ENCODE assay signal across 19 cellular contexts in genomic region chr6:156717542-156717941, GRCh38. TPM values are rescaled to one million over a fixed set of nuclear protein-coding genes. Genes with fewer than 3 reads are reported as not detected.
DNase-seq lines count a peak whose midpoint lies in the region; ATAC-seq, FAIRE-seq and TF ChIP-seq lines count a peak whose summit lies in the region.
"Had no signal": no experiment of that assay in that cellular context is flagged by ENCODE, and none has a peak within 500 bp of the region (broad histone marks: within the 10 kb centered on the region; RNA-seq: fewer than 3 reads in every experiment).

No MANE protein-coding gene starts in this region.

- no peak overlapping the region for H3K4me3 ChIP-seq in K562
- H3K4me3 ChIP-seq: BLaER1, GM23338 had no signal

- DNase-seq in NCI-H2171 treated with DMSO at 0.1 percent for 48 hours (lab: John Stamatoyannopoulos, UW), result peak; percentile 9
- DNase-seq in NCI-H2171 (lab: John Stamatoyannopoulos, UW), result no peak
- DNase-seq in K562 (ENCODE audit: extremely low read depth in 1 of 4, low spot score in 3 of 4), result peak in 1 of 4 experiments; percentile 41
- no peak for DNase-seq in type B pancreatic cell (ENCODE audit: extremely low spot score, unreplicated experiment)
- DNase-seq in ecto neural progenitor cell (ENCODE audit: low spot score), result no peak
- DNase-seq in NCI-H345 treated with DMSO at 0.1 percent for 48 hours (lab: John Stamatoyannopoulos, UW; ENCODE audit: unreplicated experiment), result no peak
- DNase-seq: 8988T; CD8-positive, alpha-beta T cell; COR-L47; DMS79 treated with DMSO at 0.1 percent for 48 hours; GF-D8; HCEC 1CT had no signal

- no peaks in the 10 kb centered on the region for H3K36me3 ChIP-seq in K562 (ENCODE audit: control insufficient read depth, insufficient read depth, low read length)
- H3K36me3 ChIP-seq: BLaER1 had no signal

- TF ChIP-seq RAD21 in K562 (CRISPR knock-in tag; conservative IDR thresholded peaks at IDR 0.05 in 1 of 2, IDR thresholded peaks at IDR 0.05 in 1 of 2), result no peak

- H3K27me3 ChIP-seq in K562 (ENCODE audit: control insufficient read depth in 2 of 2, insufficient read depth in 2 of 2, low read length in 2 of 2), result no peaks in the 10 kb centered on the region
- H3K27me3 ChIP-seq: BLaER1 had no signal

- TF ChIP-seq EP300 in K562 (IDR thresholded peaks at IDR 0.05; ENCODE audit: low read length), result no peak

- TF ChIP-seq CTCF in K562 (IDR thresholded peaks at IDR 0.05 in 2 of 3, conservative IDR thresholded peaks at IDR 0.05 in 1 of 3; ENCODE audit: insufficient read depth in 2 of 3, low read depth in 1 of 3, low read length in 3 of 3) (no peak), type B pancreatic cell (conservative IDR thresholded peaks at IDR 0.05) (no peak)

- H4K20me1 ChIP-seq in K562 (replicated peaks; ENCODE audit: control insufficient read depth, insufficient read depth, low read length), result no peaks in the 10 kb centered on the region
- H4K20me1 ChIP-seq: BLaER1 had no signal

- H3K79me2 ChIP-seq in K562 (ENCODE audit: control insufficient read depth, insufficient read depth, low read length), result no peaks in the 10 kb centered on the region

- H3K27me3 Mint-ChIP-seq in IgD-negative memory B cell (no peaks in the 10 kb centered on the region), type B pancreatic cell (no peaks in the 10 kb centered on the region)

- ATAC-seq in K562 (no peak), HG03521 (IDR thresholded peaks at IDR 0.05; ENCODE audit: unreplicated experiment) (no peak)
- ATAC-seq: CD8-positive, alpha-beta T cell; GM23338 had no signal

- no TSS peak for BruUV-seq in K562 (replicated peaks; lab: Mats Ljungman, UMichigan)

- peak overlapping the region in 2 of 4 donors; percentile 33 to 68 for H3K4me3 Mint-ChIP-seq in IgD-negative memory B cell
- H3K4me3 Mint-ChIP-seq in type B pancreatic cell, result no peak overlapping the region
- H3K4me3 Mint-ChIP-seq: CD14-positive monocyte; CD8-positive, alpha-beta T cell; GM23338 had no signal

- no peak overlapping the region for H3K4me2 ChIP-seq in K562 (ENCODE audit: insufficient read depth, low read length)
- H3K4me2 ChIP-seq: BLaER1, GM23338 had no signal

- no peaks in the 10 kb centered on the region for H3K9me1 ChIP-seq in K562 (ENCODE audit: control insufficient read depth, insufficient read depth, low read length)

- CTCF ChIA-PET in K562 (lab: Yijun Ruan, JAX; ENCODE audit: low intra/inter-chr PET ratio), result no interaction called here

- peak overlapping the region in 1 of 2 experiments; percentile 30; a peak in 1 of 4 replicates for H3K9ac ChIP-seq in K562 (ENCODE audit: insufficient read depth in 1 of 2, low read depth in 2 of 2, low read length in 2 of 2)
- H3K9ac ChIP-seq: BLaER1 had no signal

- WGBS in K562 (ENCODE audit: insufficient coverage, low coverage, missing lambda C conversion rate), result 54% methylated on average over 5 of the region's 5 CpGs

- H3K4me1 Mint-ChIP-seq in IgD-negative memory B cell, result peaks cover 27 to 37% (median 33%) of the 10 kb centered on the region in 3 donors
- peaks cover 17% of the 10 kb centered on the region for H3K4me1 Mint-ChIP-seq in type B pancreatic cell (ENCODE audit: unreplicated experiment)

- peak overlapping the region; percentile 99 for H2AFZ ChIP-seq in K562 (ENCODE audit: low read depth, low read length)
- H2AFZ ChIP-seq: GM23338 had no signal

- in situ Hi-C loops in K562 (cut with MboI), result no loop called here

- H3K9me3 Mint-ChIP-seq in IgD-negative memory B cell (no peaks in the 10 kb centered on the region), type B pancreatic cell (no peaks in the 10 kb centered on the region)
- H3K9me3 Mint-ChIP-seq: CD8-positive, alpha-beta T cell had no signal

- no peak for FAIRE-seq in K562 (lab: Jason Lieb, UNC)
- FAIRE-seq: D721Med, H54 had no signal

- no peak for TF ChIP-seq POLR2A in K562 (conservative IDR thresholded peaks at IDR 0.05)

- no peak overlapping the region for H3K27ac ChIP-seq in K562 (ENCODE audit: extremely low read depth, low read depth, low read length)
- H3K27ac ChIP-seq: BLaER1 had no signal

- peaks cover 33% of the 10 kb centered on the region in 2 experiments for H3K4me1 ChIP-seq in K562 (replicated peaks in 1 of 2; ENCODE audit: control insufficient read depth in 2 of 2, insufficient read depth in 2 of 2, low read length in 2 of 2)

- intact Hi-C loops in K562 (cut with micrococcal nuclease), result no loop called here

- POLR2A ChIA-PET in K562 (lab: Yijun Ruan, JAX), result interaction anchor here (0.9 to 1.2 kb wide), 3 partner anchors 10 to 18 kb away, joined by 3 read pairs; no protein-coding TSS in a partner anchor

- H3K27ac Mint-ChIP-seq in IgD-negative memory B cell (peak overlapping the region in 2 of 3 donors; percentile 69 to 91), type B pancreatic cell (peak overlapping the region; percentile 2)
- H3K27ac Mint-ChIP-seq: CD14-positive monocyte; CD8-positive, alpha-beta T cell; GM23338 had no signal

- no peaks in the 10 kb centered on the region for H3K36me3 Mint-ChIP-seq in IgD-negative memory B cell
- H3K36me3 Mint-ChIP-seq in type B pancreatic cell, result no peaks in the 10 kb centered on the region

- no peaks in the 10 kb centered on the region; the same call in 1 of the 2 replicates for H3K9me3 ChIP-seq in K562 (replicated peaks; ENCODE audit: control insufficient read depth, insufficient read depth, low read depth, low read length)
- H3K9me3 ChIP-seq: BLaER1 had no signal

TF ChIP-seq in K562, 482 proteins besides CTCF, POLR2A, EP300 and RAD21 (continues in another document):
- TF ChIP-seq CBFA2T2 (conservative IDR thresholded peaks at IDR 0.05) (peak; percentile 5; the same call in 1 of the 2 replicates), DNMT1 (IDR thresholded peaks at IDR 0.05) (no peak), ETV5 (CRISPR knock-in tag; IDR thresholded peaks at IDR 0.05; ENCODE audit: low read depth) (0 out of 2 replicates have a peak, but pooled peaks have one; percentile 31), UBTF (IDR thresholded peaks at IDR 0.05; ENCODE audit: borderline replicate concordance in 1 of 2, low read depth in 2 of 2, low read length in 2 of 2) (0 out of 4 replicates have a peak, but pooled peaks of 1 of the 2 experiments have one; percentile 27), FOSL1 (tag; conservative IDR thresholded peaks at IDR 0.05) (peak; percentile 51; the same call in 1 of the 2 replicates), NR2F6 (CRISPR knock-in tag; IDR thresholded peaks at IDR 0.05) (no peak), SIRT6 (IDR thresholded peaks at IDR 0.05; ENCODE audit: low read depth, low read length) (no peak), NFE2L1 (tag; IDR thresholded peaks at IDR 0.05; ENCODE audit: borderline replicate concordance, low read depth) (no peak), HNRNPH1 (optimal IDR thresholded peaks at IDR 0.05; ENCODE audit: low read depth, low read length) (no peak), ZNF511 (CRISPR knock-in tag; IDR thresholded peaks at IDR 0.05) (no peak), SMAD2 (IDR thresholded peaks at IDR 0.05; ENCODE audit: low read depth, low read length) (no peak), FOXJ2 (tag; IDR thresholded peaks at IDR 0.05) (peak; percentile 62; the same call in 1 of the 2 replicates), BCOR (IDR thresholded peaks at IDR 0.05) (no peak), CREBBP (IDR thresholded peaks at IDR 0.05; ENCODE audit: low read depth, low read length) (no peak)

RNA-seq across cellular contexts. Expression of gene ARID1B, which starts 59.6 kb away (rescaled TPM):
- 21.9 TPM for polyA plus RNA-seq in IgD-negative memory B cell
- 166 and 348 TPM in 2 replicates for total RNA-seq in K562 (2011; cell fraction: chromatin; rRNA removed; ENCODE audit: low replicate concordance)
- 89.6 and 106 TPM in 2 replicates for total RNA-seq in K562 (2011; cell fraction: nucleolus; rRNA removed)
- total RNA-seq in K562 (2011; cell fraction: nucleoplasm; rRNA removed), result 226 and 418 TPM in 2 replicates
- total RNA-seq in K562 (2014; rRNA removed), result 19.3 and 21.3 TPM in 2 replicates
- 32.9 and 37.6 TPM in 2 replicates for total RNA-seq in K562 (2014; rRNA removed; fragmentation: Illumina TruSeq; extraction: Trizol)
- total RNA-seq in K562 (2015; rRNA removed; fragmentation: Illumina TruSeq; extraction: Trizol), result 33.7 and 34.3 TPM in 2 replicates
- total RNA-seq in K562 (2021), result 48.6 and 50.5 TPM in 2 replicates
- polyA plus RNA-seq in K562 (2011; rRNA removed), result 20.5 and 20.7 TPM in 2 replicates
- 16.9 and 20.5 TPM in 2 replicates for polyA plus RNA-seq in K562 (2011; cell fraction: cytosol; rRNA removed)
- polyA plus RNA-seq in K562 (2011; cell fraction: nucleus; rRNA removed), result 46.8 and 68.6 TPM in 2 replicates
- polyA plus RNA-seq in K562 (2012), result 25.9 and 27.1 TPM in 2 replicates
- 26.2 and 30.1 TPM in 2 replicates for polyA plus RNA-seq in K562 (2014; fragmentation: Illumina TruSeq; extraction: Trizol)
- 10 to 100 TPM; 12.5 to 25.8 TPM for polyA plus RNA-seq in K562 (2014; fragmentation: Nextera tagmentation; extraction: Ambion mirVana)
- 21.8 and 22.3 TPM in 2 replicates for polyA plus RNA-seq in K562 (2014; rRNA removed)
- polyA minus RNA-seq in K562 (2011; rRNA and poly(A)+ RNA removed), result 81.8 and 86.3 TPM in 2 replicates
- 64.9 and 82.5 TPM in 2 replicates for polyA minus RNA-seq in K562 (2011; cell fraction: cytosol; rRNA and poly(A)+ RNA removed)
- polyA minus RNA-seq in K562 (2011; cell fraction: nucleus; rRNA and poly(A)+ RNA removed), result 157 and 175 TPM in 2 replicates
- total RNA-seq in type B pancreatic cell (ENCODE audit: low replicate concordance), result 66.2 and 97.2 TPM in 2 replicates
